In the genomic region with DNA sequence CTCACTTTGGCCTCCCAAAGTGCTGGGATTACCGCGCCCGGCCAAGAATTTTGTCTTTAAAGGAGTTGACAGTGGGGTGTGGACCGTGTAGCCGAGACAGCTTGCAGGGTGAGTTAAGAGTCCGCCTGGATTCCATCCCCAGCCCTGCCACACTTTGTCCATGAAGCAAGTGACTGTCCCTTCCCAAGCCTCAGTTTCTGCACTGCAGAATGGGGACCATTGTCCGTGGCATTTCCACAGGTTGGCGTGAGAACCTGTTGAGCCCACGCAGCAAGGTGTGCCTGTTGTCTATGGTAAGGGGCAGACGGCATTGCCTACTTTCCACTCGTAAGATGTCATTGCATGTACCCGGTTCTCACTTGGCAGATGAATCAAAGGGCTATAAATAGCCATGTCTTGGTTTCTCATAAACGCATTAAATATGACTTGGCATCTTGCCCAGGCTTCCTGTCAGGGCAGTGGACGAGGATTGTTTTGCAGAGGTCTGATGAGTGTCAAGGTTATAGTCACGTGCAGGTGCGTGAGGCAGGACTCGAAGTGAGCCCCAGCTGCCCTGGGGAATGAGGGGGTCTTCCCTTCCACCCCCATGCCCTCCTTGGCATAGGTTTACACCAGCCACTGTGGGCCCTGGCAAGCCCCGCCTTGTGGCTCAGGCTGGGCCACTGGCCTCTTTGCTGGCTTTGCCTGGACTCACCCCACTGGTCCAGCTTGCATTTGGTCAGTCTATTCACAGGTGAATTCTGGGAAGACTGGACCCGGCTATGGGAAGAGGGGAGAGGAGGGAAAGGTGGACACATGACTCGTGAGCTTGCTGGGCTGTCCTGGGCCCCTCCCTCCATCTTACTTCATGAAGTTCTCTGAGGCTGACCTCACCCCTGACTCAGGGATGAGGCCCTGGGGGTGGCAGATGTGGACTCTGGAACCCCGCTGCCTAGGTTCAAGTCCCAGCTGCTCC, we compare ENCODE assay signal across 8 cellular contexts. TPM values are rescaled to one million over a fixed set of nuclear protein-coding genes. Genes with fewer than 3 reads are reported as not detected.
DNase-seq lines count a peak whose midpoint lies in the region; ATAC-seq, FAIRE-seq and TF ChIP-seq lines count a peak whose summit lies in the region.

No MANE protein-coding gene starts in this region.

- intact Hi-C loops in adrenal gland (cut with DNase I), result no loop called here

- H3K79me2 ChIP-seq in keratinocyte (ENCODE audit: control insufficient read depth, insufficient read depth, low read length), result no peaks in the 10 kb centered on the region

- H3K36me3 ChIP-seq in adrenal gland (replicated peaks in 1 of 2) (no peaks in the 10 kb centered on the region), keratinocyte (ENCODE audit: control insufficient read depth in 2 of 2, extremely low read depth in 1 of 2, insufficient read depth in 2 of 2, low read length in 2 of 2) (no peaks in the 10 kb centered on the region)

- peak overlapping the region in 1 of 4 donors; percentile 1 for H3K4me3 ChIP-seq in adrenal gland
- H3K4me3 ChIP-seq in keratinocyte (ENCODE audit: control insufficient read depth in 2 of 3, extremely low read depth in 1 of 3, insufficient read depth in 2 of 3, low read depth in 1 of 3, low read length in 3 of 3), result no peak overlapping the region

- H3K4me1 ChIP-seq in adrenal gland (replicated peaks in 1 of 2), result peaks cover 17 to 52% of the 10 kb centered on the region in 2 donors
- peaks cover 12% of the 10 kb centered on the region for H3K4me1 ChIP-seq in keratinocyte (ENCODE audit: control insufficient read depth, extremely low read depth, insufficient read depth, low read length)

- peaks cover 3% of the 10 kb centered on the region for H4K20me1 ChIP-seq in keratinocyte (ENCODE audit: control insufficient read depth, extremely low read depth, insufficient read depth, low read length)

- H3K27me3 ChIP-seq in adrenal gland (no peaks in the 10 kb centered on the region), keratinocyte (ENCODE audit: control insufficient read depth, extremely low read depth, insufficient read depth, low read length) (no peaks in the 10 kb centered on the region)

- H3K9me1 ChIP-seq in keratinocyte (ENCODE audit: control insufficient read depth, extremely low read depth, insufficient read depth, low read length), result no peaks in the 10 kb centered on the region

- peak; percentile 60 for FAIRE-seq in keratinocyte (lab: Jason Lieb, UNC)

- TF ChIP-seq POLR2A in adrenal gland (IDR thresholded peaks at IDR 0.05), result peak in 1 of 2 donors; percentile 67

- peak; percentile 70 for ATAC-seq in GM21381 (IDR thresholded peaks at IDR 0.05; ENCODE audit: unreplicated experiment)

- H3K4me2 ChIP-seq in keratinocyte (ENCODE audit: control insufficient read depth, extremely low read depth, insufficient read depth, low read depth, low read length), result peak overlapping the region; percentile 39

- H3K27ac ChIP-seq in adrenal gland, result peak overlapping the region; percentile 73 to 97 (median 92)
- H3K27ac ChIP-seq in keratinocyte (ENCODE audit: control insufficient read depth, insufficient read depth, low read length), result no peak overlapping the region

- DNase-seq in CD1c-positive myeloid dendritic cell (ENCODE audit: extremely low spot score) (peak; percentile 96), NAMALWA (ENCODE audit: low spot score) (peak; percentile 98), T follicular helper cell (ENCODE audit: low read depth) (peak; percentile 72), adrenal gland (peak; percentile 89 to 96 (median 95)), keratinocyte (ENCODE audit: low read depth, low spot score) (peak; percentile 36), HuH-7.5 (ENCODE audit: low spot score) (no peak)
- DNase-seq in stimulated activated CD8-positive, alpha-beta memory T cell treated with anti-CD3 and anti-CD28 coated beads, Interleukin-12 subunit alpha, Interleukin-12 subunit beta, amount 100 ng/mL, for 24 hours (ENCODE audit: extremely low read depth), result peak; percentile 54

- dilution Hi-C loops in keratinocyte (cut with MboI; ENCODE audit: extremely low pct_ligation_motif_present, low sequenced_read_pairs), result no loop called here

- WGBS in adrenal gland, 4 donors, result 10 to 15% (median 13%) methylated on average over 12 to 21 of the region's 21 CpGs

- no peak overlapping the region for H3K9ac ChIP-seq in keratinocyte (ENCODE audit: control insufficient read depth, extremely low read depth, insufficient read depth, low read length)

- no peak overlapping the region for H2AFZ ChIP-seq in keratinocyte (ENCODE audit: control insufficient read depth, low read length)

- H3K9me3 ChIP-seq in adrenal gland (replicated peaks in 1 of 3) (no peaks in the 10 kb centered on the region), keratinocyte (ENCODE audit: control insufficient read depth, low read depth, low read length) (no peaks in the 10 kb centered on the region)

- TF ChIP-seq CTCF in adrenal gland (IDR thresholded peaks at IDR 0.05) (no peak), keratinocyte (optimal IDR thresholded peaks at IDR 0.05 in 1 of 3, IDR thresholded peaks at IDR 0.05 in 1 of 3, conservative IDR thresholded peaks at IDR 0.05 in 1 of 3; ENCODE audit: extremely low read depth in 1 of 3, insufficient read depth in 2 of 3, low read length in 3 of 3) (no peak)

RNA-seq across cellular contexts. Expression of a gene that starts 14.6 kb away (rescaled TPM):
- under 1 TPM in 1 of 8 donors, not detected in 7; 0.18 TPM for total RNA-seq in adrenal gland
- polyA plus RNA-seq in adrenal gland, result under 1 TPM in 2 of 3 donors, not detected in 1; 0.13 to 0.48 TPM
- polyA plus RNA-seq in keratinocyte, result not detected in 3 replicates
- not detected for polyA plus RNA-seq in keratinocyte (2011; ENCODE audit: low read depth)
- polyA plus RNA-seq in keratinocyte (2011; cell fraction: cytosol; rRNA removed), result not detected in 2 replicates
- polyA plus RNA-seq in keratinocyte (2011; cell fraction: nucleus; rRNA removed), result not detected in 2 replicates
- polyA plus RNA-seq in keratinocyte (2012; ENCODE audit: low replicate concordance), result not detected in 2 replicates
- not detected in 3 replicates for polyA minus RNA-seq in keratinocyte
- polyA minus RNA-seq in keratinocyte (2011; cell fraction: cytosol; rRNA and poly(A)+ RNA removed), result not detected
- polyA minus RNA-seq in keratinocyte (2011; cell fraction: nucleus; rRNA and poly(A)+ RNA removed), result not detected in 2 replicates

RNA-seq across cellular contexts. Expression of a gene that starts 34.8 kb away (rescaled TPM):
- 100 to 1,000 TPM in 1 of 8 donors, 10 to 100 TPM in 7; 30.2 to 106 (median 60.1) TPM for total RNA-seq in adrenal gland
- 10 to 100 TPM in 2 of 3 donors, 1 to 10 TPM in 1; 8.2 to 87.8 (median 62.7) TPM for polyA plus RNA-seq in adrenal gland
- 51.3 to 101 TPM (median 79.2 TPM) in 3 replicates for polyA plus RNA-seq in keratinocyte
- 62.7 TPM for polyA plus RNA-seq in keratinocyte (2011; ENCODE audit: low read depth)
- polyA plus RNA-seq in keratinocyte (2011; cell fraction: cytosol; rRNA removed), result 27.5 and 52.9 TPM in 2 replicates
- 104 and 135 TPM in 2 replicates for polyA plus RNA-seq in keratinocyte (2011; cell fraction: nucleus; rRNA removed)
- polyA plus RNA-seq in keratinocyte (2012; ENCODE audit: low replicate concordance), result 120 and 154 TPM in 2 replicates
- 39.4 to 343 TPM (median 67.7 TPM) in 3 replicates for polyA minus RNA-seq in keratinocyte
- polyA minus RNA-seq in keratinocyte (2011; cell fraction: cytosol; rRNA and poly(A)+ RNA removed), result 258 TPM
- 253 and 304 TPM in 2 replicates for polyA minus RNA-seq in keratinocyte (2011; cell fraction: nucleus; rRNA and poly(A)+ RNA removed)

RNA-seq across cellular contexts. Expression of a gene that starts 54.8 kb away (rescaled TPM):
- 100 to 1,000 TPM; 104 to 220 (median 146) TPM for total RNA-seq in adrenal gland
- 100 to 1,000 TPM; 116 to 302 (median 169) TPM for polyA plus RNA-seq in adrenal gland
- 51.2 to 82.7 TPM (median 53.8 TPM) in 3 replicates for polyA plus RNA-seq in keratinocyte
- polyA plus RNA-seq in keratinocyte (2011; ENCODE audit: low read depth), result 180 TPM
- polyA plus RNA-seq in keratinocyte (2011; cell fraction: cytosol; rRNA removed), result 39.2 and 60.1 TPM in 2 replicates
- polyA plus RNA-seq in keratinocyte (2011; cell fraction: nucleus; rRNA removed), result 45.2 and 51.1 TPM in 2 replicates
- 61.8 and 75.2 TPM in 2 replicates for polyA plus RNA-seq in keratinocyte (2012; ENCODE audit: low replicate concordance)
- 45.2 to 103 TPM (median 50.4 TPM) in 3 replicates for polyA minus RNA-seq in keratinocyte
- polyA minus RNA-seq in keratinocyte (2011; cell fraction: cytosol; rRNA and poly(A)+ RNA removed), result 76.9 TPM
- polyA minus RNA-seq in keratinocyte (2011; cell fraction: nucleus; rRNA and poly(A)+ RNA removed), result 20.8 and 22.3 TPM in 2 replicates

RNA-seq across cellular contexts. Expression of a gene that starts 59.4 kb away (rescaled TPM):
- total RNA-seq in adrenal gland, result 10 to 100 TPM; 11.5 to 68.4 (median 36.8) TPM
- polyA plus RNA-seq in adrenal gland, result 100 to 1,000 TPM in 1 of 3 donors, 10 to 100 TPM in 2; 34.6 to 123 (median 84.2) TPM
- 82.5 to 457 TPM (median 122 TPM) in 3 replicates for polyA plus RNA-seq in keratinocyte
- polyA plus RNA-seq in keratinocyte (2011; ENCODE audit: low read depth), result 159 TPM
- 216 and 272 TPM in 2 replicates for polyA plus RNA-seq in keratinocyte (2011; cell fraction: cytosol; rRNA removed)
- polyA plus RNA-seq in keratinocyte (2011; cell fraction: nucleus; rRNA removed), result 163 TPM in 2 replicates
- 191 and 430 TPM in 2 replicates for polyA plus RNA-seq in keratinocyte (2012; ENCODE audit: low replicate concordance)
- polyA minus RNA-seq in keratinocyte, result 206 to 558 TPM (median 224 TPM) in 3 replicates
- polyA minus RNA-seq in keratinocyte (2011; cell fraction: cytosol; rRNA and poly(A)+ RNA removed), result 226 TPM
- polyA minus RNA-seq in keratinocyte (2011; cell fraction: nucleus; rRNA and poly(A)+ RNA removed), result 66.2 and 71.1 TPM in 2 replicates
